ENCODE assay signal across 8 cellular contexts in genomic region chr19:17841810-17842662, GRCh38. TPM values are rescaled to one million over a fixed set of nuclear protein-coding genes. Genes with fewer than 3 reads are reported as not detected.
DNase-seq lines count a peak whose midpoint lies in the region; ATAC-seq and TF ChIP-seq lines count a peak whose summit lies in the region.

No MANE protein-coding gene starts in this region.

- no peaks in the 10 kb centered on the region for H3K9me3 ChIP-seq in gastroesophageal sphincter
- H3K9me3 ChIP-seq in tibial artery, result no peaks in the 10 kb centered on the region

- DNase-seq in GM13977 (ENCODE audit: low spot score), result peak; percentile 70
- peak; percentile 88 for DNase-seq in NCI-H774 (lab: John Stamatoyannopoulos, UW)
- DNase-seq in activated T-helper 9 cell treated with anti-CD3 and anti-CD28 coated beads, Interleukin-2, amount 50 U/mL, for 16 hours (ENCODE audit: low read depth), result peak; percentile 34
- peak; percentile 60 for DNase-seq in non-pigmented ciliary epithelial cell (ENCODE audit: low read depth)
- DNase-seq in tibial artery, result peak; percentile 57 to 84
- no peak for DNase-seq in NOMO-1 treated with dmso at 0.1 percent for 144 hours (lab: John Stamatoyannopoulos, UW; ENCODE audit: unreplicated experiment)

- H3K4me1 ChIP-seq in gastroesophageal sphincter (peaks cover 0 to 28% (median 9%) of the 10 kb centered on the region in 3 donors), tibial artery (peaks cover 0 to 17% (median 10%) of the 10 kb centered on the region in 4 donors)

- in situ Hi-C loops in GM13977 (cut with MboI; ENCODE audit: low pct_unique_long_range_greater_than_20kb, low sequenced_read_pairs, unreplicated experiment), result no loop called here

- H3K36me3 ChIP-seq in gastroesophageal sphincter, result no peaks in the 10 kb centered on the region
- H3K36me3 ChIP-seq in tibial artery, result no peaks in the 10 kb centered on the region

- H3K27me3 ChIP-seq in gastroesophageal sphincter, result peaks cover 93% of the 10 kb centered on the region
- H3K27me3 ChIP-seq in tibial artery, result peaks cover 0 to 82% of the 10 kb centered on the region in 2 donors

- TF ChIP-seq EP300 in gastroesophageal sphincter (IDR thresholded peaks at IDR 0.05), result no peak

- TF ChIP-seq POLR2A in gastroesophageal sphincter (IDR thresholded peaks at IDR 0.05), result no peak

- peak overlapping the region in 2 of 4 donors; percentile 13 to 19 for H3K27ac ChIP-seq in gastroesophageal sphincter
- H3K27ac ChIP-seq in tibial artery, result no peak overlapping the region

- no peak for TF ChIP-seq CTCF in GM13977 (IDR thresholded peaks at IDR 0.05; ENCODE audit: extremely low read depth, insufficient read depth, missing control alignments)
- TF ChIP-seq CTCF in gastroesophageal sphincter (IDR thresholded peaks at IDR 0.05), result no peak
- no peak for TF ChIP-seq CTCF in tibial artery (IDR thresholded peaks at IDR 0.05)

- H3K4me3 ChIP-seq in gastroesophageal sphincter (peak overlapping the region in 1 of 2 donors; percentile 42), tibial artery (peak overlapping the region; percentile 9 to 22)

- 16 to 20% methylated on average over 2 to 19 of the region's 56 CpGs for WGBS in gastroesophageal sphincter (ENCODE audit: low coverage in 1 of 2), 2 donors

- intact Hi-C loops in tibial artery (cut with DNase I; ENCODE audit: low total_unique reads), result no loop called here

- ATAC-seq in gastroesophageal sphincter (peak; percentile 74), HG03280 (IDR thresholded peaks at IDR 0.05; ENCODE audit: unreplicated experiment) (no peak)

RNA-seq across cellular contexts. Expression of gene JAK3, which starts 5.7 kb away (rescaled TPM):
- total RNA-seq in gastroesophageal sphincter, result 1 to 10 TPM; 1.2 to 5.9 (median 2.3) TPM

RNA-seq across cellular contexts. Expression of gene RPL18A, which starts 17.7 kb away (rescaled TPM):
- 1,000 to 10,000 TPM in 3 of 4 donors, 100 to 1,000 TPM in 1; 799 to 1,594 (median 1,135) TPM for total RNA-seq in gastroesophageal sphincter

RNA-seq across cellular contexts. Expression of gene INSL3, which starts 20.7 kb away (rescaled TPM):
- total RNA-seq in gastroesophageal sphincter, result not detected

RNA-seq across cellular contexts. Expression of gene SLC5A5, which starts 29.7 kb away (rescaled TPM):
- total RNA-seq in gastroesophageal sphincter, result under 1 TPM in 1 of 4 donors, not detected in 3; 0.16 TPM

RNA-seq across cellular contexts. Expression of gene B3GNT3, which starts 47.1 kb away (rescaled TPM):
- total RNA-seq in gastroesophageal sphincter, result 1 to 10 TPM in 1 of 4 donors, not detected in 3; 4.7 TPM
